22 cellular contexts compared by ENCODE assay signal in genomic region chr6:143100429-143100828, GRCh38.
"Had no signal": no experiment of that assay in that cellular context is flagged by ENCODE, and none has a peak within 500 bp of the region (broad histone marks: within the 10 kb centered on the region; RNA-seq: fewer than 3 reads in every experiment).

No MANE protein-coding gene starts in this region.

- DNase-seq: dermis blood vessel endothelial cell; dorsolateral prefrontal cortex; effector CD4-positive, alpha-beta T cell; effector memory CD4-positive, alpha-beta T cell; foreskin keratinocyte; gastrocnemius medialis; glutamatergic neuron; heart right ventricle; hippocampal formation; left cardiac atrium; left lung; left ventricle myocardium superior; lower lobe of right lung; mesenchymal stem cell; mucosa of descending colon; naive B cell had no signal

- ATAC-seq: foreskin keratinocyte, gastrocnemius medialis, heart right ventricle, left cardiac atrium, left lung, left ventricle myocardium superior, lower lobe of right lung had no signal

- H3K4me1 ChIP-seq: lower lobe of right lung had no signal

- H3K4me3 ChIP-seq: coronary artery, dorsolateral prefrontal cortex, esophagus muscularis mucosa, gastrocnemius medialis, heart right ventricle, left lung, lower lobe of right lung, mucosa of descending colon had no signal

- H3K27ac ChIP-seq: coronary artery, esophagus muscularis mucosa, foreskin keratinocyte, gastrocnemius medialis, heart right ventricle, left lung, lower lobe of right lung had no signal

- H3K27me3 ChIP-seq: dorsolateral prefrontal cortex, esophagus muscularis mucosa, foreskin keratinocyte, gastrocnemius medialis, heart right ventricle, left lung had no signal

- H3K36me3 ChIP-seq: esophagus muscularis mucosa, gastrocnemius medialis, heart right ventricle, left lung, lower lobe of right lung had no signal

- FAIRE-seq: colon, endothelial cell of umbilical vein, islet of Langerhans, keratinocyte had no signal

- H3K9me3 ChIP-seq: esophagus muscularis mucosa, gastrocnemius medialis, heart right ventricle, left lung, lower lobe of right lung, mucosa of descending colon had no signal
